In the genomic region with DNA sequence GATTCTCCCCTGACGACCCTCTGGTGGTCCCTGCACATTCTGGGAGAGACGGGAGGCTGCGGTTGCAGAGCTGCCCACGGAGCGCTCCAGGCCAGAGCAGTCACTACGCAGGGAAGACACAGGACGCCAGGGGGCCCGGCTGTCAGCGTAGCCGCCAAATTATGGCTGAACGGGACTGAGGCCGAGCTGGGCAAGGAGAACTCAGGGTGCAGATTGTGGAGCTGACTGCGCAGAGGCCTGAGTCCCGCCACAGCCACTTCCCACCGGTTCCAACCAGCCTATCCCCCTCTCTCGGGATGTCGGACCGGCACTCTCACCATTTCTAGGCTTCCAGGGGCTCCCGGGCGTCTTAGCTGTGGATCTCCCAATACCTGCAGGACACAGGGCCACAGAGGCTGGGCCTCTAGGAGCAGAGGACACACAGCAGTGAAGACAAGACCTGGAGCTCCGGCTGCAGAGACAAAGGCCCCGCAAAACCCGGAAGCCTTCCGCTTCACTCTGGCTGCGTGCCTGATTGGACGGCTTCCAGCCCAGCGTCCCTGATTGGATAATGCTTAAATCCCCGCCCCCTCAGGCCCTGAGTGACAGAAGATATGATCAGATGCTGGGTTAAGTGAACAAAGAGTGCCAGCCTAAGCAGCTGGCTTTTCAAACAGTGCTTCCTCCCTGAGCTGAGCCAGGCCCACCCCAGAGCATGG, we compare ENCODE assay signal across 8 cellular contexts. TPM values are rescaled to one million over a fixed set of nuclear protein-coding genes. Genes with fewer than 3 reads are reported as not detected.
DNase-seq lines count a peak whose midpoint lies in the region; ATAC-seq and TF ChIP-seq lines count a peak whose summit lies in the region.

Gene ZNF737, minus strand, starts transcription at position 461 of the 698 bp plus-strand sequence. Its CDS starts 141 bp downstream, at position 320.

- peak; percentile 91 for DNase-seq in AG04450 (ENCODE audit: low read depth, low spot score)
- DNase-seq in NCI-H2227 treated with DMSO at 0.1 percent for 48 hours (lab: John Stamatoyannopoulos, UW) = peak; percentile 78
- DNase-seq in activated CD8-positive, alpha-beta T cell treated with anti-CD3 and anti-CD28 coated beads, Interleukin-2, amount 10 ng/mL, durations not matched to agents 7 days and 5 days = peak; percentile 96
- DNase-seq in ecto neural progenitor cell (ENCODE audit: low spot score) = peak; percentile 95
- DNase-seq in lower lobe of right lung = peak; percentile 95
- peak; percentile 86 to 88 for DNase-seq in stimulated activated CD4-positive, alpha-beta T cell treated with anti-CD3 and anti-CD28 coated beads, Interleukin-4, amount 100 ng/mL, for 48 hours (ENCODE audit: low read depth in 2 of 2)

- intact Hi-C loops in lower lobe of right lung (cut with DNase I) = no loop called here

- peak within 1 kb of the TSS; percentile 85 for H3K27ac ChIP-seq in AG04450 (ENCODE audit: low read depth, low read length)
- peak within 1 kb of the TSS; percentile 92 for H3K27ac ChIP-seq in lower lobe of right lung

- POLR2A ChIA-PET in AG04450 (lab: Yijun Ruan, JAX) = interaction anchor here (0.7 to 1.9 kb wide), 4 partner anchors 96 to 665 kb away, joined by 3 to 20 read pairs (median 7); partner anchors contain the start of genes ZNF626, ZNF66 and ZNF93
- POLR2A ChIA-PET in activated CD8-positive, alpha-beta T cell treated with anti-CD3 and anti-CD28 coated beads, Interleukin-2, amount 10 ng/mL, durations not matched to agents 7 days and 5 days (lab: Charles Lee) = interaction anchor here (0.6 to 2.4 kb wide), 26 partner anchors 9 to 1202 kb away, joined by 3 to 31 read pairs (median 5); partner anchors contain the start of genes ZNF100, ZNF101, ZNF253 and ZNF429

- H3K4me3 ChIP-seq in AG04450 (ENCODE audit: low read depth, low read length) (peak within 1 kb of the TSS; percentile 78), lower lobe of right lung (peak within 1 kb of the TSS; percentile 79)

- H3K27ac Mint-ChIP-seq in activated CD8-positive, alpha-beta T cell treated with anti-CD3 and anti-CD28 coated beads, Interleukin-2, amount 10 ng/mL, durations not matched to agents 7 days and 5 days = peak within 1 kb of the TSS; percentile 99

- H3K27me3 ChIP-seq in AG04450 (ENCODE audit: control insufficient read depth, insufficient read depth, low read length) (no peaks in the 10 kb centered on the region), lower lobe of right lung (ENCODE audit: low read depth) (no peaks in the 10 kb centered on the region)

- H3K9me3 ChIP-seq in AG04450 (ENCODE audit: control insufficient read depth, insufficient read depth, low read length) (peaks cover 35% of the 10 kb centered on the region), lower lobe of right lung (peaks cover 31% of the 10 kb centered on the region)

- peaks cover 7% of the 10 kb centered on the region for H3K4me1 ChIP-seq in lower lobe of right lung

- peak within 1 kb of the TSS; percentile 99 for H3K4me3 Mint-ChIP-seq in activated CD8-positive, alpha-beta T cell treated with anti-CD3 and anti-CD28 coated beads, Interleukin-2, amount 10 ng/mL, durations not matched to agents 7 days and 5 days

- TF ChIP-seq CTCF in AG04450 (IDR thresholded peaks at IDR 0.05; ENCODE audit: low read depth, low read length) (peak; percentile 34), lower lobe of right lung (IDR thresholded peaks at IDR 0.05) (no peak)

- H3K4me1 Mint-ChIP-seq in activated CD8-positive, alpha-beta T cell treated with anti-CD3 and anti-CD28 coated beads, Interleukin-2, amount 10 ng/mL, durations not matched to agents 7 days and 5 days (ENCODE audit: low read depth) = peaks cover 7% of the 10 kb centered on the region

- peaks cover 51% of the 10 kb centered on the region for H3K36me3 Mint-ChIP-seq in activated CD8-positive, alpha-beta T cell treated with anti-CD3 and anti-CD28 coated beads, Interleukin-2, amount 10 ng/mL, durations not matched to agents 7 days and 5 days (ENCODE audit: low read depth)

- peaks cover 33% of the 10 kb centered on the region for H3K9me3 Mint-ChIP-seq in activated CD8-positive, alpha-beta T cell treated with anti-CD3 and anti-CD28 coated beads, Interleukin-2, amount 10 ng/mL, durations not matched to agents 7 days and 5 days (ENCODE audit: insufficient read depth)

- H3K36me3 ChIP-seq in lower lobe of right lung = no peaks in the 10 kb centered on the region

- H3K27me3 Mint-ChIP-seq in activated CD8-positive, alpha-beta T cell treated with anti-CD3 and anti-CD28 coated beads, Interleukin-2, amount 10 ng/mL, durations not matched to agents 7 days and 5 days (ENCODE audit: low read depth) = no peaks in the 10 kb centered on the region

- ATAC-seq in GM18861 (IDR thresholded peaks at IDR 0.05; ENCODE audit: unreplicated experiment) = peak; percentile 93
- ATAC-seq in HG03097 (IDR thresholded peaks at IDR 0.05; ENCODE audit: low FRiP score, unreplicated experiment) = peak; percentile 96
- ATAC-seq in activated CD8-positive, alpha-beta T cell treated with anti-CD3 and anti-CD28 coated beads, Interleukin-2, amount 10 ng/mL, durations not matched to agents 7 days and 5 days = peak; percentile 99
- ATAC-seq in lower lobe of right lung = peak; percentile 98 to 99

- CTCF ChIA-PET in AG04450 (lab: Charles Lee) = no interaction called here
- CTCF ChIA-PET in activated CD8-positive, alpha-beta T cell treated with anti-CD3 and anti-CD28 coated beads, Interleukin-2, amount 10 ng/mL, durations not matched to agents 7 days and 5 days (lab: Charles Lee) = interaction anchor here (0.9 to 1.7 kb wide), 3 partner anchors 96 to 832 kb away, joined by 3 to 4 read pairs (median 3); partner anchors contain the start of genes ZNF14, ZNF626 and ZNF66

RNA-seq across cellular contexts. Expression of gene ZNF737, which starts in this region (rescaled TPM):
- 10.3 and 10.7 TPM in 2 replicates for polyA plus RNA-seq in AG04450 (2011; rRNA removed)
- 14.0 and 16.2 TPM in 2 replicates for polyA minus RNA-seq in AG04450 (2011; rRNA and poly(A)+ RNA removed)
- total RNA-seq in activated CD8-positive, alpha-beta T cell treated with anti-CD3 and anti-CD28 coated beads, Interleukin-2, amount 10 ng/mL, durations not matched to agents 7 days and 5 days = 10 to 100 TPM; 18.4 to 19.1 TPM
- 18.3 TPM for total RNA-seq in lower lobe of right lung

Comparison
In these comparisons a context has a peak if more than half of its experiments do, and no peak if none do; other contexts are left out.
1. Peak in every context shown above with its lines: DNase-seq, ATAC-seq, H3K4me3 ChIP-seq and H3K27ac ChIP-seq.